ENCODE assay signal across 1 cellular context in the genomic region with DNA sequence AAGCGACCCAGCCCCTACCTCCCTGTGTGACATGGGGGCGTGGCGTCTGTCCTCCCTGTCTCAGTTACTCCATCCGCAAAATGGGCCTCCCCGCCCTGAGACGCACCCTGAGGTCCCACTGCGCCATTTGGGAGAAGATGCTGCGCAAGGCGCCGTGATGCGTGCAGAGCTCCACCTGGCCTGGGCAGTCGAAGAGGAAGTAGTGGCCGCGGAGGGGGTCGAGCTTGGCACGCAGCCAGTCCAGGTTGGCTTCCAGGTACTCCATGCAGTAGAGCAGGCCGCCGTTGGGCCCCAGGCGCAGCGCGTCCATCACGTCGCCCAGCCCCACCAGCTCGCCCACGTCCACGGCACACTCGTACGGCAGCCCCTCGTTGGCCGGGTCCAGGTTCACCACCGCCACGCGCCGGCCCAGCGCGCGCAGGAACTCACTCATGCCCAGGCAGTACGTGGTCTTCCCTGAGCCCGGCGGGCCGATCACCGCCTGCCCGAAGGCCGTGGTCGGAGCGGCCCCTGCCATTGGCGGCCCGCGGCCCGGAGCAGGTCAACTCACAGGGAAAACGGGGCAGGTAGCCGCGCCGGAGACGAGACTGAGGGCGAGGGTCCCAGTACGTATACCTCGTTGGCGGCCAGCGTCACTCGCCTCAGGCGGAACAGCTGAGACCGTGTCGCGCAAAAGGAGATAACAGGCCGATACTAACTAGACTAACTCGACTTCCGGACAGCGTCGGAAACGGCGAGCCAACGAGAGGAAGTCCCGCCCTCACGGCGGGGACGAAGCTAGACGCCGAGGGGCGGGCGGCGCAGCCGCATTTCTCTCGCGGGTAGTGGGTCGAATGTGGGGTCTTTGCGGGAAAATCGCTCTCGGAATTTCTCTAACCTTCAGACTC.
TF ChIP-seq lines count a peak whose summit lies in the region.

Gene GPN2 (minus strand): TSS at position 704 of the 887 bp plus-strand sequence. CDS start 187 bp downstream, at position 517.

TF ChIP-seq in HepG2, 621 proteins besides CTCF, POLR2A, EP300 and RAD21 (continued from another document and continues in another):
- TF ChIP-seq UBTF (CRISPR knock-in tag; IDR thresholded peaks at IDR 0.05) (peak; percentile 92), RNF2 (conservative IDR thresholded peaks at IDR 0.05; ENCODE audit: low read depth) (peak; percentile 70; the same call in 1 of the 2 replicates), CBFB (CRISPR knock-in tag; IDR thresholded peaks at IDR 0.05) (peak; percentile 78), ZNF7 (CRISPR knock-in tag; IDR thresholded peaks at IDR 0.05) (no peak; the same call in 1 of the 2 replicates), ZSCAN21 (CRISPR knock-in tag; IDR thresholded peaks at IDR 0.05; ENCODE audit: borderline replicate concordance) (peak; percentile 96), ZNF263 (CRISPR knock-in tag; IDR thresholded peaks at IDR 0.05) (0 out of 2 replicates have a peak, but pooled peaks have one; percentile 15), MLLT10 (CRISPR knock-in tag; IDR thresholded peaks at IDR 0.05) (0 out of 2 replicates have a peak, but pooled peaks have one; percentile 78), ZNF33A (CRISPR knock-in tag; IDR thresholded peaks at IDR 0.05; ENCODE audit: borderline replicate concordance) (no peak), MIER3 (CRISPR knock-in tag; IDR thresholded peaks at IDR 0.05; ENCODE audit: borderline replicate concordance) (peak; percentile 51; the same call in 1 of the 2 replicates), DNMT1 (CRISPR knock-in tag; IDR thresholded peaks at IDR 0.05) (0 out of 2 replicates have a peak, but pooled peaks have one; percentile 42), ZNF572 (CRISPR knock-in tag; IDR thresholded peaks at IDR 0.05) (peak; percentile 48; the same call in 1 of the 2 replicates), ZNF614 (CRISPR knock-in tag; IDR thresholded peaks at IDR 0.05; ENCODE audit: borderline replicate concordance) (no peak), ZNF543 (CRISPR knock-in tag; IDR thresholded peaks at IDR 0.05) (peak; percentile 83), PHF21A (CRISPR knock-in tag; IDR thresholded peaks at IDR 0.05) (peak; percentile 51; the same call in 1 of the 2 replicates), HOXA5 (CRISPR knock-in tag; IDR thresholded peaks at IDR 0.05) (peak; percentile 85), U2AF1 (optimal IDR thresholded peaks at IDR 0.05; ENCODE audit: low read depth, low read length) (no peak), ZNF605 (CRISPR knock-in tag; IDR thresholded peaks at IDR 0.05) (0 out of 2 replicates have a peak, but pooled peaks have one; percentile 63), ZNF256 (CRISPR knock-in tag; conservative IDR thresholded peaks at IDR 0.05) (peak; percentile 79; the same call in 1 of the 2 replicates), KDM1A (CRISPR knock-in tag; IDR thresholded peaks at IDR 0.05) (peak; percentile 77; the same call in 1 of the 2 replicates), TBX2 (CRISPR knock-in tag; IDR thresholded peaks at IDR 0.05; ENCODE audit: borderline replicate concordance) (peak; percentile 82), NR1H2 (CRISPR knock-in tag; IDR thresholded peaks at IDR 0.05; ENCODE audit: borderline replicate concordance, low read depth) (peak; percentile 94; the same call in 1 of the 2 replicates), RARA (CRISPR knock-in tag; IDR thresholded peaks at IDR 0.05) (peak; percentile 57; the same call in 1 of the 2 replicates), ZNF790 (CRISPR knock-in tag; IDR thresholded peaks at IDR 0.05; ENCODE audit: borderline replicate concordance) (0 out of 2 replicates have a peak, but pooled peaks have one; percentile 53), ZNF350 (CRISPR knock-in tag; IDR thresholded peaks at IDR 0.05; ENCODE audit: borderline replicate concordance, low read depth) (peak; percentile 94), ZFX (CRISPR knock-in tag; IDR thresholded peaks at IDR 0.05; ENCODE audit: low read depth) (peak; percentile 98), ZNF17 (CRISPR knock-in tag; IDR thresholded peaks at IDR 0.05) (peak; percentile 69; the same call in 1 of the 2 replicates), RBAK (CRISPR knock-in tag; IDR thresholded peaks at IDR 0.05) (no peak), ZNF773 (CRISPR knock-in tag; IDR thresholded peaks at IDR 0.05; ENCODE audit: borderline replicate concordance) (peak; percentile 51; the same call in 1 of the 2 replicates), ZBTB40 (IDR thresholded peaks at IDR 0.05) (no peak), ZBTB40 (CRISPR knock-in tag; IDR thresholded peaks at IDR 0.05) (peak; percentile 93), PCBP1 (IDR thresholded peaks at IDR 0.05; ENCODE audit: borderline replicate concordance, low read depth, low read length) (no peak), ZFP1 (CRISPR knock-in tag; IDR thresholded peaks at IDR 0.05) (no peak), ZFAT (CRISPR knock-in tag; conservative IDR thresholded peaks at IDR 0.05) (no peak), TCF7 (IDR thresholded peaks at IDR 0.05; ENCODE audit: low read depth) (no peak), SMARCC2 (IDR thresholded peaks at IDR 0.05) (no peak), SALL2 (CRISPR knock-in tag; IDR thresholded peaks at IDR 0.05) (peak; percentile 52; the same call in 1 of the 2 replicates), ZNF30 (CRISPR knock-in tag; IDR thresholded peaks at IDR 0.05) (peak; percentile 19; the same call in 1 of the 2 replicates)
- TF ChIP-seq, protein P1, sequence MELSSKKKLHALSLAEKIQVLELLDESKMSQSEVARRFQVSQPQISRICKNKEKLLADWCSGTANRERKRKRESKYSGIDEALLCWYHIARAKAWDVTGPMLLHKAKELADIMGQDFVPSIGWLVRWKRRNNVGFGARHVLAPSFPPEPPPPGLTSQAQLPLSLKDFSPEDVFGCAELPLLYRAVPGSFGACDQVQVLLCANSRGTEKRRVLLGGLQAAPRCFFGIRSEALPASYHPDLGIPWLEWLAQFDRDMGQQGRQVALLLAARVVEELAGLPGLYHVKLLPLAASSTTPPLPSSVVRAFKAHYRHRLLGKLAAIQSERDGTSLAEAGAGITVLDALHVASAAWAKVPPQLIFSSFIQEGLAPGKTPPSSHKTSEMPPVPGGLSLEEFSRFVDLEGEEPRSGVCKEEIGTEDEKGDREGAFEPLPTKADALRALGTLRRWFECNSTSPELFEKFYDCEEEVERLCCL (CRISPR knock-in tag; IDR thresholded peaks at IDR 0.05; ENCODE audit: borderline replicate concordance) = peak; percentile 88; the same call in 1 of the 2 replicates
